12 cellular contexts compared by ENCODE assay signal in genomic region chr17:28118362-28118761, GRCh38.
DNase-seq lines count a peak whose midpoint lies in the region; ATAC-seq and TF ChIP-seq lines count a peak whose summit lies in the region.
"Had no signal": no experiment of that assay in that cellular context is flagged by ENCODE, and none has a peak within 500 bp of the region (broad histone marks: within the 10 kb centered on the region; RNA-seq: fewer than 3 reads in every experiment).

No MANE protein-coding gene starts in this region.

- peaks cover 12% of the 10 kb centered on the region for H3K36me3 Mint-ChIP-seq in stimulated activated naive CD8-positive, alpha-beta T cell treated with anti-CD3 and anti-CD28 coated beads, Interleukin-15, Interleukin-2, amounts not matched to agents 100 ng/mL and 50 ng/mL, for 24 hours (ENCODE audit: low read depth)

- no peak for TF ChIP-seq EP300 in sigmoid colon (IDR thresholded peaks at IDR 0.05)

- no peaks in the 10 kb centered on the region for H3K9me3 Mint-ChIP-seq in stimulated activated naive CD8-positive, alpha-beta T cell treated with anti-CD3 and anti-CD28 coated beads, Interleukin-15, Interleukin-2, amounts not matched to agents 100 ng/mL and 50 ng/mL, for 24 hours

- H3K4me3 ChIP-seq in WI38 (ENCODE audit: low read depth, low read length): peak overlapping the region; percentile 5; the same call in 1 of the 2 replicates
- H3K4me3 ChIP-seq in sigmoid colon: no peak overlapping the region
- H3K4me3 ChIP-seq in psoas muscle: no peak overlapping the region
- H3K4me3 ChIP-seq: prostate gland had no signal

- no peak for DNase-seq in stimulated activated naive CD8-positive, alpha-beta T cell treated with anti-CD3 and anti-CD28 coated beads, Interleukin-15, Interleukin-2, amounts not matched to agents 100 U/mL and 50 U/mL, for 24 hours
- peak; percentile 24 for DNase-seq in iris pigment epithelial cell (ENCODE audit: low read depth)
- no peak for DNase-seq in SKM-1 treated with dmso at 0.1 percent for 144 hours (lab: John Stamatoyannopoulos, UW; ENCODE audit: unreplicated experiment)
- no peak for DNase-seq in sigmoid colon
- DNase-seq in psoas muscle: no peak
- no peak for DNase-seq in T-helper 9 cell
- DNase-seq: activated gamma-delta T cell, KG1, NCI-H510A treated with DMSO at 0.1 percent for 48 hours had no signal

- 13 to 56% methylated on average over 1 of the region's 1 CpG for WGBS in sigmoid colon, 2 donors
- 57 to 63% (median 57%) methylated on average over 1 of the region's 1 CpG for WGBS in psoas muscle, 3 donors

- H3K27ac Mint-ChIP-seq in stimulated activated naive CD8-positive, alpha-beta T cell treated with anti-CD3 and anti-CD28 coated beads, Interleukin-15, Interleukin-2, amounts not matched to agents 100 ng/mL and 50 ng/mL, for 24 hours: peak overlapping the region; percentile 72

- H3K9me3 ChIP-seq in sigmoid colon (no peaks in the 10 kb centered on the region), psoas muscle (no peaks in the 10 kb centered on the region)
- H3K9me3 ChIP-seq: prostate gland had no signal

- H3K27me3 Mint-ChIP-seq in stimulated activated naive CD8-positive, alpha-beta T cell treated with anti-CD3 and anti-CD28 coated beads, Interleukin-15, Interleukin-2, amounts not matched to agents 100 ng/mL and 50 ng/mL, for 24 hours: no peaks in the 10 kb centered on the region

- TF ChIP-seq POLR2A in sigmoid colon (IDR thresholded peaks at IDR 0.05): no peak

- H3K4me1 Mint-ChIP-seq in stimulated activated naive CD8-positive, alpha-beta T cell treated with anti-CD3 and anti-CD28 coated beads, Interleukin-15, Interleukin-2, amounts not matched to agents 100 ng/mL and 50 ng/mL, for 24 hours (ENCODE audit: low read depth): peaks cover 27% of the 10 kb centered on the region

- intact Hi-C loops in sigmoid colon (cut with DNase I): no loop called here
- intact Hi-C loops in psoas muscle (cut with DNase I): no loop called here

- peak overlapping the region; percentile 67 for H3K4me3 Mint-ChIP-seq in stimulated activated naive CD8-positive, alpha-beta T cell treated with anti-CD3 and anti-CD28 coated beads, Interleukin-15, Interleukin-2, amounts not matched to agents 100 ng/mL and 50 ng/mL, for 24 hours

- H3K27ac ChIP-seq in sigmoid colon (no peak overlapping the region), psoas muscle (no peak overlapping the region)
- H3K27ac ChIP-seq: prostate gland had no signal

- TF ChIP-seq CTCF in WI38 (IDR thresholded peaks at IDR 0.05; ENCODE audit: low read depth, low read length) (no peak), sigmoid colon (IDR thresholded peaks at IDR 0.05) (no peak), psoas muscle (IDR thresholded peaks at IDR 0.05) (no peak)

- H3K36me3 ChIP-seq in sigmoid colon (peaks cover 0 to 8% (median 0%) of the 10 kb centered on the region in 4 donors), psoas muscle (ENCODE audit: insufficient read depth in 1 of 2, low read depth in 1 of 2) (peaks cover 0 to 9% of the 10 kb centered on the region in 2 donors)
- H3K36me3 ChIP-seq: prostate gland had no signal

- peaks cover 0 to 17% (median 6%) of the 10 kb centered on the region in 4 donors for H3K4me1 ChIP-seq in sigmoid colon
- peaks cover 8% of the 10 kb centered on the region for H3K4me1 ChIP-seq in psoas muscle
- H3K4me1 ChIP-seq: prostate gland had no signal

- H3K27me3 ChIP-seq in sigmoid colon (no peaks in the 10 kb centered on the region), psoas muscle (ENCODE audit: insufficient read depth in 3 of 3, low read length in 2 of 3) (no peaks in the 10 kb centered on the region)

- ATAC-seq in stimulated activated naive CD8-positive, alpha-beta T cell treated with anti-CD3 and anti-CD28 coated beads, Interleukin-15, Interleukin-2, amounts not matched to agents 100 U/mL and 50 U/mL, for 24 hours: no peak
- ATAC-seq in psoas muscle: no peak
